Comparison of ENCODE assay signal across 1 cellular context in the genomic region with DNA sequence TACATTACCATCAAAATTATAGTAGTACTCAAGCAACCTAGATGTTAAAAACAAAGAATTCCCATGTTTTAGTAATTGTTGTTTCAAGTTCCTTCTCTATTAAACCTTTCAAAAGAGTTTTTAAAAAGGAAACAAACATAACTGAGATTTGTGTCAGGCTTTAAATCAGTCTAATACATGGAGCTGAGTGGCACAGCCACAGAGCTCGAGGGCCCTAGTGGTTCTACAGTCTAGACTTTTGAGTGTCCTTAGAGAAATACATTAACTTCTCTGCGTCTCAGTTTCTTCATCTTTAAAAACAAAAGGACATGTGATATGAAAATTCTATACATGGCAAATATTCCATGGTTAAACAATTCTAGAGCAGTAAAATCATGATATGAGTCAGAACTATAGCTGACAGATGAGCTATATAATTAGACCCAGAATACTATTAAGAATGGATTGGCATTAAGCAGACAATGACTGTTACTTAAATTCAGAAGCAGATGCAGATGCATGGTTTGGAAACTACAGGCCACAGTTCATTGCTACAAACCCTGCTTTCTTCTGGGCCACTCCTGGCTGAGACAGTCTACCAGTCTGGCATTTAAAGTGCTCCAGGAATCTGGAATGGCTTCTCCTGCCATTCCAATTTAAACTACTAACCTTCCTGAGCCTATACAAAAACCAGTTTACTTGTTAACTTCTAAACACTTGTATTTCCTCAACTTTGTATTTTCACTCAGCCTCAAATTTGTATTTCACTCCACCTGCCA.
TF ChIP-seq lines count a peak whose summit lies in the region.

No MANE protein-coding gene starts in this region.

TF ChIP-seq in WTC11, 78 proteins besides CTCF, POLR2A, EP300 and RAD21 (continued from another document):
- TF ChIP-seq, protein P1, sequence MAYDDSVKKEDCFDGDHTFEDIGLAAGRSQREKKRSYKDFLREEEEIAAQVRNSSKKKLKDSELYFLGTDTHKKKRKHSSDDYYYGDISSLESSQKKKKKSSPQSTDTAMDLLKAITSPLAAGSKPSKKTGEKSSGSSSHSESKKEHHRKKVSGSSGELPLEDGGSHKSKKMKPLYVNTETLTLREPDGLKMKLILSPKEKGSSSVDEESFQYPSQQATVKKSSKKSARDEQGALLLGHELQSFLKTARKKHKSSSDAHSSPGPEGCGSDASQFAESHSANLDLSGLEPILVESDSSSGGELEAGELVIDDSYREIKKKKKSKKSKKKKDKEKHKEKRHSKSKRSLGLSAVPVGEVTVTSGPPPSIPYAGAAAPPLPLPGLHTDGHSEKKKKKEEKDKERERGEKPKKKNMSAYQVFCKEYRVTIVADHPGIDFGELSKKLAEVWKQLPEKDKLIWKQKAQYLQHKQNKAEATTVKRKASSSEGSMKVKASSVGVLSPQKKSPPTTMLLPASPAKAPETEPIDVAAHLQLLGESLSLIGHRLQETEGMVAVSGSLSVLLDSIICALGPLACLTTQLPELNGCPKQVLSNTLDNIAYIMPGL (CRISPR knock-in tag; IDR thresholded peaks at IDR 0.05): no peak
- TF ChIP-seq CBFB (CRISPR knock-in tag; IDR thresholded peaks at IDR 0.05; ENCODE audit: low read depth): no peak
- TF ChIP-seq, protein P2, sequence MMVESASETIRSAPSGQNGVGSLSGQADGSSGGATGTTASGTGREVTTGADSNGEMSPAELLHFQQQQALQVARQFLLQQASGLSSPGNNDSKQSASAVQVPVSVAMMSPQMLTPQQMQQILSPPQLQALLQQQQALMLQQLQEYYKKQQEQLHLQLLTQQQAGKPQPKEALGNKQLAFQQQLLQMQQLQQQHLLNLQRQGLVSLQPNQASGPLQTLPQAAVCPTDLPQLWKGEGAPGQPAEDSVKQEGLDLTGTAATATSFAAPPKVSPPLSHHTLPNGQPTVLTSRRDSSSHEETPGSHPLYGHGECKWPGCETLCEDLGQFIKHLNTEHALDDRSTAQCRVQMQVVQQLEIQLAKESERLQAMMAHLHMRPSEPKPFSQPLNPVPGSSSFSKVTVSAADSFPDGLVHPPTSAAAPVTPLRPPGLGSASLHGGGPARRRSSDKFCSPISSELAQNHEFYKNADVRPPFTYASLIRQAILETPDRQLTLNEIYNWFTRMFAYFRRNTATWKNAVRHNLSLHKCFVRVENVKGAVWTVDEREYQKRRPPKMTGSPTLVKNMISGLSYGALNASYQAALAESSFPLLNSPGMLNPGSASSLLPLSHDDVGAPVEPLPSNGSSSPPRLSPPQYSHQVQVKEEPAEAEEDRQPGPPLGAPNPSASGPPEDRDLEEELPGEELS (CRISPR knock-in tag; IDR thresholded peaks at IDR 0.05): no peak
- TF ChIP-seq, protein P3, sequence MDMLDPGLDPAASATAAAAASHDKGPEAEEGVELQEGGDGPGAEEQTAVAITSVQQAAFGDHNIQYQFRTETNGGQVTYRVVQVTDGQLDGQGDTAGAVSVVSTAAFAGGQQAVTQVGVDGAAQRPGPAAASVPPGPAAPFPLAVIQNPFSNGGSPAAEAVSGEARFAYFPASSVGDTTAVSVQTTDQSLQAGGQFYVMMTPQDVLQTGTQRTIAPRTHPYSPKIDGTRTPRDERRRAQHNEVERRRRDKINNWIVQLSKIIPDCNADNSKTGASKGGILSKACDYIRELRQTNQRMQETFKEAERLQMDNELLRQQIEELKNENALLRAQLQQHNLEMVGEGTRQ (CRISPR knock-in tag; IDR thresholded peaks at IDR 0.05): no peak
- no peak for TF ChIP-seq RORB (CRISPR knock-in tag; IDR thresholded peaks at IDR 0.05)
- TF ChIP-seq, protein P4, sequence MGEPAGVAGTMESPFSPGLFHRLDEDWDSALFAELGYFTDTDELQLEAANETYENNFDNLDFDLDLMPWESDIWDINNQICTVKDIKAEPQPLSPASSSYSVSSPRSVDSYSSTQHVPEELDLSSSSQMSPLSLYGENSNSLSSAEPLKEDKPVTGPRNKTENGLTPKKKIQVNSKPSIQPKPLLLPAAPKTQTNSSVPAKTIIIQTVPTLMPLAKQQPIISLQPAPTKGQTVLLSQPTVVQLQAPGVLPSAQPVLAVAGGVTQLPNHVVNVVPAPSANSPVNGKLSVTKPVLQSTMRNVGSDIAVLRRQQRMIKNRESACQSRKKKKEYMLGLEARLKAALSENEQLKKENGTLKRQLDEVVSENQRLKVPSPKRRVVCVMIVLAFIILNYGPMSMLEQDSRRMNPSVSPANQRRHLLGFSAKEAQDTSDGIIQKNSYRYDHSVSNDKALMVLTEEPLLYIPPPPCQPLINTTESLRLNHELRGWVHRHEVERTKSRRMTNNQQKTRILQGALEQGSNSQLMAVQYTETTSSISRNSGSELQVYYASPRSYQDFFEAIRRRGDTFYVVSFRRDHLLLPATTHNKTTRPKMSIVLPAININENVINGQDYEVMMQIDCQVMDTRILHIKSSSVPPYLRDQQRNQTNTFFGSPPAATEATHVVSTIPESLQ (CRISPR knock-in tag; IDR thresholded peaks at IDR 0.05): no peak
- TF ChIP-seq, protein P5, sequence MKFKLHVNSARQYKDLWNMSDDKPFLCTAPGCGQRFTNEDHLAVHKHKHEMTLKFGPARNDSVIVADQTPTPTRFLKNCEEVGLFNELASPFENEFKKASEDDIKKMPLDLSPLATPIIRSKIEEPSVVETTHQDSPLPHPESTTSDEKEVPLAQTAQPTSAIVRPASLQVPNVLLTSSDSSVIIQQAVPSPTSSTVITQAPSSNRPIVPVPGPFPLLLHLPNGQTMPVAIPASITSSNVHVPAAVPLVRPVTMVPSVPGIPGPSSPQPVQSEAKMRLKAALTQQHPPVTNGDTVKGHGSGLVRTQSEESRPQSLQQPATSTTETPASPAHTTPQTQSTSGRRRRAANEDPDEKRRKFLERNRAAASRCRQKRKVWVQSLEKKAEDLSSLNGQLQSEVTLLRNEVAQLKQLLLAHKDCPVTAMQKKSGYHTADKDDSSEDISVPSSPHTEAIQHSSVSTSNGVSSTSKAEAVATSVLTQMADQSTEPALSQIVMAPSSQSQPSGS (CRISPR knock-in tag; IDR thresholded peaks at IDR 0.05; ENCODE audit: borderline replicate concordance, low read depth): no peak
- TF ChIP-seq, protein P6, sequence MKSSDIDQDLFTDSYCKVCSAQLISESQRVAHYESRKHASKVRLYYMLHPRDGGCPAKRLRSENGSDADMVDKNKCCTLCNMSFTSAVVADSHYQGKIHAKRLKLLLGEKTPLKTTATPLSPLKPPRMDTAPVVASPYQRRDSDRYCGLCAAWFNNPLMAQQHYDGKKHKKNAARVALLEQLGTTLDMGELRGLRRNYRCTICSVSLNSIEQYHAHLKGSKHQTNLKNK (CRISPR knock-in tag; IDR thresholded peaks at IDR 0.05): no peak
TF ChIP-seq in WTC11: peak in this region for 0.
